In the genomic region with DNA sequence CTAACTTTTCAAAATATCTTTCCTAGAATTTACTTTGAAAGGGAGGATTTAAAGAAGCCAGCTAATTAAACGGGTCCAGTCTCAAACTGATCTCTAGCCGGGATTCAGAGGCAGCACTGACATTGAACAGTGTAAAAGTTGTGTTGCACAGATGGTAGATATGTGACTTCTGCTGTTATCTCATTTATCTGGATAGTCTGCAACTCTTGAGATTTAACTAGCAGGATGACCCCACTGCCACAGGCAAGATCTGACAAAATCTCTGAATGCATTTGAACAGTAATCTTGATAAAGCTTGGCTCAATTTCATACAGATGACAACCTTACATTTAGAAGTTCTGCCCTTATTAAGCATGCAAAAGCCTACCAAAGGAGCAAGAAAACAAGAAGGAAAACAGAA, we compare ENCODE assay signal across 11 cellular contexts.
DNase-seq lines count a peak whose midpoint lies in the region; TF ChIP-seq lines count a peak whose summit lies in the region.
"Had no signal": no experiment of that assay in that cellular context is flagged by ENCODE, and none has a peak within 500 bp of the region (broad histone marks: within the 10 kb centered on the region; RNA-seq: fewer than 3 reads in every experiment).

No MANE protein-coding gene starts in this region.

- H3K4me3 ChIP-seq in HEK293 (ENCODE audit: low read depth, low read length) (no peak overlapping the region), SK-N-SH (ENCODE audit: low read depth in 2 of 2, low read length in 1 of 2) (no peak overlapping the region), smooth muscle cell (peak overlapping the region; percentile 28)
- H3K4me3 ChIP-seq: BLaER1 treated with 17β-estradiol and CSF1 and Interleukin-3, amounts not matched to agents 10 nM and 100 nM had no signal

- no peaks in the 10 kb centered on the region for H3K9me3 ChIP-seq in HEK293 (ENCODE audit: control insufficient read depth, insufficient read depth, low read depth, low read length)
- no peaks in the 10 kb centered on the region for H3K9me3 ChIP-seq in SK-N-SH
- no peaks in the 10 kb centered on the region for H3K9me3 ChIP-seq in smooth muscle cell (replicated peaks; ENCODE audit: low read depth)
- H3K9me3 ChIP-seq: BLaER1 treated with 17β-estradiol and CSF1 and Interleukin-3, amounts not matched to agents 10 nM and 100 nM had no signal

- peak; percentile 48 for DNase-seq in SK-N-SH
- DNase-seq in islet precursor cell: peak; percentile 55
- DNase-seq in smooth muscle cell (lab: John Stamatoyannopoulos, UW; ENCODE audit: unreplicated experiment): no peak
- no peak for DNase-seq in activated naive CD4-positive, alpha-beta T cell (lab: John Stamatoyannopoulos, UW)
- no peak for DNase-seq in LoVo (ENCODE audit: low spot score)
- no peak for DNase-seq in COLO829 (ENCODE audit: low spot score)
- DNase-seq: COR-L47, NCI-H1436 treated with DMSO at 0.1 percent for 48 hours, NCI-H2081 treated with DMSO at 0.1 percent for 48 hours had no signal

- TF ChIP-seq RAD21 in SK-N-SH (IDR thresholded peaks at IDR 0.05; ENCODE audit: low read length): no peak

- H3K9me2 ChIP-seq in SK-N-SH: no peaks in the 10 kb centered on the region

- H3K36me3 ChIP-seq in HEK293 (ENCODE audit: control insufficient read depth in 2 of 2, insufficient read depth in 1 of 2, low read length in 2 of 2): no peaks in the 10 kb centered on the region
- no peaks in the 10 kb centered on the region for H3K36me3 ChIP-seq in SK-N-SH (replicated peaks in 1 of 2; ENCODE audit: control insufficient read depth in 1 of 2, insufficient read depth in 2 of 2, low read length in 1 of 2)
- no peaks in the 10 kb centered on the region for H3K36me3 ChIP-seq in smooth muscle cell (ENCODE audit: low read depth)
- H3K36me3 ChIP-seq: BLaER1 treated with 17β-estradiol and CSF1 and Interleukin-3, amounts not matched to agents 10 nM and 100 nM had no signal

- H4K20me1 ChIP-seq in SK-N-SH (ENCODE audit: insufficient read depth) (no peaks in the 10 kb centered on the region), smooth muscle cell (ENCODE audit: low read depth) (no peaks in the 10 kb centered on the region)
- H4K20me1 ChIP-seq: BLaER1 treated with 17β-estradiol and CSF1 and Interleukin-3, amounts not matched to agents 10 nM and 100 nM had no signal

- WGBS in SK-N-SH (ENCODE audit: low lambda C conversion rate): 4% methylated on average over 2 of the region's 2 CpGs
- WGBS in smooth muscle cell (ENCODE audit: low lambda C conversion rate): 14% methylated on average over 2 of the region's 2 CpGs

- H3K4me1 ChIP-seq in HEK293 (ENCODE audit: control insufficient read depth, insufficient read depth, low read length): peaks cover 31% of the 10 kb centered on the region
- H3K4me1 ChIP-seq in SK-N-SH (ENCODE audit: control insufficient read depth in 1 of 2, insufficient read depth in 2 of 2, low read depth in 1 of 2, low read length in 1 of 2): peaks cover 0 to 15% of the 10 kb centered on the region in 2 experiments; a peak in 3 of 4 replicates
- peaks cover 11% of the 10 kb centered on the region for H3K4me1 ChIP-seq in smooth muscle cell (ENCODE audit: low read depth)

- H3K79me2 ChIP-seq in SK-N-SH (ENCODE audit: insufficient read depth) (no peaks in the 10 kb centered on the region), smooth muscle cell (ENCODE audit: low read depth) (no peaks in the 10 kb centered on the region)

- H3K27ac ChIP-seq in HEK293 (ENCODE audit: extremely low read depth, low read depth, low read length): peak overlapping the region; percentile 75
- peak overlapping the region in 1 of 2 experiments; percentile 91; a peak in 2 of 4 replicates for H3K27ac ChIP-seq in SK-N-SH (ENCODE audit: low read depth in 2 of 2, low read length in 1 of 2)
- peak overlapping the region; percentile 95 for H3K27ac ChIP-seq in smooth muscle cell (ENCODE audit: low read depth)

- no peak overlapping the region for H3K4me2 ChIP-seq in SK-N-SH
- peak overlapping the region; percentile 77 for H3K4me2 ChIP-seq in smooth muscle cell

- CTCF ChIA-PET in HEK293 (lab: Yijun Ruan, JAX): interaction anchor here (0.6 to 1.4 kb wide), 2 partner anchors 11 to 133 kb away, joined by 3 to 4 read pairs; no protein-coding TSS in a partner anchor
- CTCF ChIA-PET in SK-N-SH (lab: Yijun Ruan, JAX): interaction anchor here (1.1 to 4.9 kb wide), 6 partner anchors 12 to 137 kb away, joined by 3 to 25 read pairs (median 6); no protein-coding TSS in a partner anchor

- H3F3A ChIP-seq in SK-N-SH (replicated peaks; ENCODE audit: insufficient read depth): no peaks in the 10 kb centered on the region
- no peaks in the 10 kb centered on the region for H3F3A ChIP-seq in smooth muscle cell (ENCODE audit: low read depth)

- peak in 1 of 2 experiments; percentile 97; a peak in 2 of 4 replicates for TF ChIP-seq EP300 in SK-N-SH (IDR thresholded peaks at IDR 0.05; ENCODE audit: borderline replicate concordance in 1 of 2, low read depth in 1 of 2, low read length in 1 of 2)

- H3K9ac ChIP-seq in SK-N-SH (no peak overlapping the region), smooth muscle cell (ENCODE audit: low read depth) (peak overlapping the region; percentile 77)
- H3K9ac ChIP-seq: BLaER1 treated with 17β-estradiol and CSF1 and Interleukin-3, amounts not matched to agents 10 nM and 100 nM had no signal

- H3K27me3 ChIP-seq in SK-N-SH (ENCODE audit: insufficient read depth) (no peaks in the 10 kb centered on the region), smooth muscle cell (ENCODE audit: low read depth) (no peaks in the 10 kb centered on the region)
- H3K27me3 ChIP-seq: BLaER1 treated with 17β-estradiol and CSF1 and Interleukin-3, amounts not matched to agents 10 nM and 100 nM had no signal

- TF ChIP-seq CTCF in HEK293 (tag by site-specific recombination; IDR thresholded peaks at IDR 0.05) (no peak), SK-N-SH (IDR thresholded peaks at IDR 0.05) (no peak), smooth muscle cell (IDR thresholded peaks at IDR 0.05; ENCODE audit: borderline replicate concordance, insufficient read depth, poor library complexity, severe bottlenecking) (no peak)

- POLR2A ChIA-PET in HEK293 (lab: Yijun Ruan, JAX) (no interaction called here), SK-N-SH (lab: Yijun Ruan, JAX) (interaction anchor here (1.0 to 1.9 kb wide), 2 partner anchors 31 to 137 kb away, joined by 5 to 9 read pairs; no protein-coding TSS in a partner anchor)

- H2AFZ ChIP-seq in SK-N-SH (ENCODE audit: low read depth) (no peak overlapping the region), smooth muscle cell (ENCODE audit: low read depth) (peak overlapping the region; percentile 48)

TF ChIP-seq in HEK293, 187 proteins besides CTCF, POLR2A, EP300 and RAD21 (continues in another document):
- no peak for TF ChIP-seq SALL2 (tag by site-specific recombination; IDR thresholded peaks at IDR 0.05; ENCODE audit: borderline replicate concordance)
- TF ChIP-seq, protein P1, sequence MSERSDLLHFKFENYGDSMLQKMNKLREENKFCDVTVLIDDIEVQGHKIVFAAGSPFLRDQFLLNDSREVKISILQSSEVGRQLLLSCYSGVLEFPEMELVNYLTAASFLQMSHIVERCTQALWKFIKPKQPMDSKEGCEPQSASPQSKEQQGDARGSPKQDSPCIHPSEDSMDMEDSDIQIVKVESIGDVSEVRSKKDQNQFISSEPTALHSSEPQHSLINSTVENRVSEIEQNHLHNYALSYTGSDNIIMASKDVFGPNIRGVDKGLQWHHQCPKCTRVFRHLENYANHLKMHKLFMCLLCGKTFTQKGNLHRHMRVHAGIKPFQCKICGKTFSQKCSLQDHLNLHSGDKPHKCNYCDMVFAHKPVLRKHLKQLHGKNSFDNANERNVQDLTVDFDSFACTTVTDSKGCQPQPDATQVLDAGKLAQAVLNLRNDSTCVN (tag by site-specific recombination; optimal IDR thresholded peaks at IDR 0.05): no peak
- no peak for TF ChIP-seq ZNF274 (IDR thresholded peaks at IDR 0.05; ENCODE audit: low read length)
- TF ChIP-seq ZNF274 (tag by site-specific recombination; IDR thresholded peaks at IDR 0.05; ENCODE audit: borderline replicate concordance): no peak
- no peak for TF ChIP-seq ZNF324 (tag by site-specific recombination; IDR thresholded peaks at IDR 0.05)
- TF ChIP-seq, protein P2, sequence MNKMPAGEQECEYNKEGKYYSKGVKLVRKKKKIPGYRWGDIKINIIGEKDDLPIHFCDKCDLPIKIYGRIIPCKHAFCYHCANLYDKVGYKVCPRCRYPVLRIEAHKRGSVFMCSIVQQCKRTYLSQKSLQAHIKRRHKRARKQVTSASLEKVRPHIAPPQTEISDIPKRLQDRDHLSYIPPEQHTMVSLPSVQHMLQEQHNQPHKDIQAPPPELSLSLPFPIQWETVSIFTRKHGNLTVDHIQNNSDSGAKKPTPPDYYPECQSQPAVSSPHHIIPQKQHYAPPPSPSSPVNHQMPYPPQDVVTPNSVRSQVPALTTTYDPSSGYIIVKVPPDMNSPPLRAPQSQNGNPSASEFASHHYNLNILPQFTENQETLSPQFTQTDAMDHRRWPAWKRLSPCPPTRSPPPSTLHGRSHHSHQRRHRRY (tag by site-specific recombination; IDR thresholded peaks at IDR 0.05): no peak

TF ChIP-seq in SK-N-SH, 30 proteins besides CTCF, POLR2A, EP300 and RAD21:
- TF ChIP-seq MXI1 (IDR thresholded peaks at IDR 0.05; ENCODE audit: low read depth, low read length) (peak; percentile 36; the same call in 1 of the 2 replicates), CHD2 (IDR thresholded peaks at IDR 0.05; ENCODE audit: low read length, partially characterized antibody) (peak; percentile 50), EZH2phosphoT487 (IDR thresholded peaks at IDR 0.05; ENCODE audit: borderline replicate concordance, low read depth) (no peak), FOXJ3 (CRISPR knock-in tag; IDR thresholded peaks at IDR 0.05) (peak; percentile 65), RCOR1 (IDR thresholded peaks at IDR 0.05; ENCODE audit: low read length) (peak; percentile 91), GATA2 (CRISPR knock-in tag; IDR thresholded peaks at IDR 0.05) (peak; percentile 93)
- TF ChIP-seq, protein P3, sequence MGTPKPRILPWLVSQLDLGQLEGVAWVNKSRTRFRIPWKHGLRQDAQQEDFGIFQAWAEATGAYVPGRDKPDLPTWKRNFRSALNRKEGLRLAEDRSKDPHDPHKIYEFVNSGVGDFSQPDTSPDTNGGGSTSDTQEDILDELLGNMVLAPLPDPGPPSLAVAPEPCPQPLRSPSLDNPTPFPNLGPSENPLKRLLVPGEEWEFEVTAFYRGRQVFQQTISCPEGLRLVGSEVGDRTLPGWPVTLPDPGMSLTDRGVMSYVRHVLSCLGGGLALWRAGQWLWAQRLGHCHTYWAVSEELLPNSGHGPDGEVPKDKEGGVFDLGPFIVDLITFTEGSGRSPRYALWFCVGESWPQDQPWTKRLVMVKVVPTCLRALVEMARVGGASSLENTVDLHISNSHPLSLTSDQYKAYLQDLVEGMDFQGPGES (IDR thresholded peaks at IDR 0.05; ENCODE audit: low read depth, low read length): no peak

Comparison
In these comparisons a context has a peak if more than half of its experiments do, and no peak if none do; other contexts are left out.
1. DNase-seq: peak in SK-N-SH (single experiment) and islet precursor cell (single experiment); none in smooth muscle cell (single experiment), activated naive CD4-positive, alpha-beta T cell (0 of 4), LoVo (single experiment) and COLO829 (single experiment).